25 cellular contexts compared by ENCODE assay signal in genomic region chr10:124898493-124898892, GRCh38. TPM values are rescaled to one million over a fixed set of nuclear protein-coding genes. Genes with fewer than 3 reads are reported as not detected.
A peak's percentile ranks its signal among the peaks of the same experiment; 100 is the strongest.
DNase-seq lines count a peak whose midpoint lies in the region; ATAC-seq, FAIRE-seq and TF ChIP-seq lines count a peak whose summit lies in the region.
"Had no signal": no experiment of that assay in that cellular context is flagged by ENCODE, and none has a peak within 500 bp of the region (broad histone marks: within the 10 kb centered on the region; RNA-seq: fewer than 3 reads in every experiment).

No MANE protein-coding gene starts in this region.

- FAIRE-seq in small intestine (lab: Jason Lieb, UNC) = no peak
- FAIRE-seq: endothelial cell of umbilical vein, G401.6, HTR-8/SVneo had no signal

- no peaks in the 10 kb centered on the region for H3K36me3 Mint-ChIP-seq in CD14-positive monocyte
- H3K36me3 Mint-ChIP-seq: activated naive CD8-positive, alpha-beta T cell had no signal

- TF ChIP-seq CTCF in CD14-positive monocyte (IDR thresholded peaks at IDR 0.05) = no peak

- H3K4me3 ChIP-seq in H7 (ENCODE audit: insufficient read depth, low read depth, low read length) (no peak overlapping the region), small intestine (ENCODE audit: low read depth in 1 of 2, low read length in 2 of 2) (no peak overlapping the region)
- H3K4me3 ChIP-seq: heart left ventricle, ovary, right atrium auricular region, thoracic aorta had no signal

- no peaks in the 10 kb centered on the region for H3K9me3 Mint-ChIP-seq in CD14-positive monocyte
- H3K9me3 Mint-ChIP-seq: CD4-positive, alpha-beta T cell; nephron progenitor cell had no signal

- peaks cover 15 to 22% (median 21%) of the 10 kb centered on the region in 3 donors for H3K27me3 Mint-ChIP-seq in CD14-positive monocyte (ENCODE audit: low read depth in 3 of 3)

- H3K4me1 ChIP-seq in small intestine (ENCODE audit: control insufficient read depth in 2 of 2, insufficient read depth in 1 of 2, low read depth in 1 of 2, low read length in 1 of 2) = no peaks in the 10 kb centered on the region
- H3K4me1 ChIP-seq: heart left ventricle, right atrium auricular region had no signal

- no peaks in the 10 kb centered on the region for H3K27me3 ChIP-seq in H7 (ENCODE audit: control insufficient read depth, insufficient read depth, low read length)
- no peaks in the 10 kb centered on the region for H3K27me3 ChIP-seq in small intestine (ENCODE audit: control insufficient read depth in 2 of 2, insufficient read depth in 2 of 2, low read length in 2 of 2)
- H3K27me3 ChIP-seq: ovary, right atrium auricular region had no signal

- WGBS in small intestine, 3 donors = 21 to 61% (median 28%) methylated on average over 9 of the region's 9 CpGs

- no peak for ATAC-seq in sciatic nerve
- ATAC-seq: heart left ventricle, Right ventricle myocardium inferior had no signal

- peaks cover 3% of the 10 kb centered on the region for H3K4me1 Mint-ChIP-seq in CD14-positive monocyte

- no peak overlapping the region for H3K27ac ChIP-seq in small intestine (ENCODE audit: low read depth in 1 of 2, low read length in 1 of 2)
- H3K27ac ChIP-seq: heart left ventricle, ovary, right atrium auricular region, thoracic aorta had no signal

- H3K9me3 ChIP-seq in small intestine (ENCODE audit: control insufficient read depth, low read depth) = no peaks in the 10 kb centered on the region
- H3K9me3 ChIP-seq: heart left ventricle, ovary, right atrium auricular region, thoracic aorta had no signal

- intact Hi-C loops in sciatic nerve (cut with DNase I) = no loop called here
- intact Hi-C loops in CD14-positive monocyte (cut with micrococcal nuclease) = no loop called here

- H3K36me3 ChIP-seq in H7 (replicated peaks; ENCODE audit: control insufficient read depth, insufficient read depth, low read length) = no peaks in the 10 kb centered on the region
- H3K36me3 ChIP-seq in small intestine (ENCODE audit: control insufficient read depth in 2 of 2, insufficient read depth in 2 of 2, low read length in 2 of 2) = no peaks in the 10 kb centered on the region
- H3K36me3 ChIP-seq: heart left ventricle, ovary, right atrium auricular region, thoracic aorta, WERI-Rb-1 had no signal

- DNase-seq in H7 (peak; percentile 50), NCI-H69 (lab: John Stamatoyannopoulos, UW) (peak; percentile 55), iPS-NIHi11 (ENCODE audit: low spot score) (peak; percentile 23), small intestine (peak; percentile 33), sciatic nerve (ENCODE audit: low spot score) (no peak), CD14-positive monocyte (ENCODE audit: low spot score) (no peak)
- no peak for DNase-seq in activated CD4-positive, alpha-beta T cell treated with anti-CD3 and anti-CD28 coated beads, Interleukin-2, amount 50 U/mL, for 4 hours
- DNase-seq: activated CD4-positive, alpha-beta T cell treated with anti-CD3 and anti-CD28 coated beads, Interleukin-2, amount 50 U/mL, for 1 hour; caudate nucleus; CD4-positive, alpha-beta T cell; heart left ventricle; NCI-H187 treated with DMSO at 0.1 percent for 48 hours; nephron progenitor cell; ovary; stimulated activated CD4-positive, alpha-beta T cell treated with anti-CD3 and anti-CD28 coated beads, Interleukin-12 subunit alpha, Interleukin-12 subunit beta, amount 100 ng/mL, for 4 hours; stimulated activated CD4-positive, alpha-beta T cell treated with anti-CD3 and anti-CD28 coated beads, Interleukin-4, amount 100 ng/mL, for 4 hours; stimulated activated naive CD4-positive, alpha-beta T cell; WERI-Rb-1 had no signal

- no peak overlapping the region for H3K4me3 Mint-ChIP-seq in CD14-positive monocyte
- H3K4me3 Mint-ChIP-seq: activated naive CD8-positive, alpha-beta T cell; CD4-positive, alpha-beta T cell; nephron progenitor cell had no signal

- no peak overlapping the region for H3K27ac Mint-ChIP-seq in CD14-positive monocyte
- H3K27ac Mint-ChIP-seq: activated naive CD8-positive, alpha-beta T cell; CD4-positive, alpha-beta T cell; nephron progenitor cell had no signal

RNA-seq across cellular contexts. Expression of gene ZRANB1, which starts 43.4 kb away (rescaled TPM):
- total RNA-seq in H7 (2014; rRNA removed; shearing (Covaris generic)) = 18.4 and 24.6 TPM in 2 replicates
- polyA plus RNA-seq in small intestine = 1 to 10 TPM; 6.3 to 9.2 (median 7.1) TPM
- total RNA-seq in sciatic nerve = 27.6 TPM
- 1 to 10 TPM; 2.7 to 3.1 TPM for polyA plus RNA-seq in CD14-positive monocyte

Comparison
In these comparisons a context has a peak if more than half of its experiments do, and no peak if none do; other contexts are left out.
1. DNase-seq: peak in H7 (single experiment), NCI-H69 (single experiment), iPS-NIHi11 (single experiment) and small intestine (single experiment); none in sciatic nerve (single experiment), activated CD4-positive, alpha-beta T cell treated with anti-CD3 and anti-CD28 coated beads, Interleukin-2, amount 50 U/mL, for 4 hours (0 of 2) and CD14-positive monocyte (single experiment).